19 cellular contexts compared by ENCODE assay signal in the genomic region with DNA sequence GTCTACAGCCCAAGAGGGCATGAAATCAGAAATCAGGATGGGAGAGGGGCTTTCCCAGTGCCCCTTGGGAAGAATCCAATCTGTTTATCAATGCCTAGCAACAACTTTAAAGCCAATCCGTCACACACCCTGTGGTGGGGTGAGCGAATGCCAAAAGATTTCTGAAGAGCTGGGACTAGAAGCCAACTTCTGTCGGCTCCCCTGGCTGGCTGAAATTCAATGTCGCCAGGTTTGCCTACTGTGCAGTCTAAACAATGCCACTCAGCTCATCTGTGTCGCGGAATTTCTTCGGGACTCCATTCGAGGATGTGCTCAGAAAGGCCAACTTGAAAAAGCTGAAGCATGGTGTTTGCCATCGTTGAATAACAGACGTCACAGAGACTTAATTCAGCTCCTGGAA. TPM values are rescaled to one million over a fixed set of nuclear protein-coding genes. Genes with fewer than 3 reads are reported as not detected.
"Had no signal": no experiment of that assay in that cellular context is flagged by ENCODE, and none has a peak within 500 bp of the region (broad histone marks: within the 10 kb centered on the region; RNA-seq: fewer than 3 reads in every experiment).

No MANE protein-coding gene starts in this region.

- H3K27ac ChIP-seq: colonic mucosa, gastrocnemius medialis, skin epidermis, thoracic aorta, upper lobe of right lung had no signal

- ATAC-seq: activated CD4-positive, alpha-beta T cell treated with anti-CD3 and anti-CD28 coated beads for 36 hours; esophagus mucosa; gastrocnemius medialis; natural killer cell; stimulated activated naive CD8-positive, alpha-beta T cell treated with anti-CD3 and anti-CD28 coated beads, Interleukin-15, amount 100 ng/mL, for 72 hours; upper lobe of right lung had no signal

- H3K4me3 Mint-ChIP-seq: activated CD4-positive, alpha-beta memory T cell treated with anti-CD3 and anti-CD28 coated beads for 36 hours; activated CD4-positive, alpha-beta T cell treated with anti-CD3 and anti-CD28 coated beads for 36 hours; activated naive CD8-positive, alpha-beta T cell treated with anti-CD3 and anti-CD28 coated beads for 36 hours; natural killer cell; stimulated activated naive CD8-positive, alpha-beta T cell treated with anti-CD3 and anti-CD28 coated beads, Interleukin-15, amount 100 ng/mL, for 72 hours; T-helper 2 cell treated with Interferon-gamma antibody and Interleukin-4, amounts not matched to agents 5 μg/mL and 100 μg/mL, for 36 hours had no signal

- H3K4me1 Mint-ChIP-seq: activated CD4-positive, alpha-beta T cell treated with anti-CD3 and anti-CD28 coated beads for 36 hours; activated naive CD8-positive, alpha-beta T cell treated with anti-CD3 and anti-CD28 coated beads for 36 hours; natural killer cell; stimulated activated naive CD8-positive, alpha-beta T cell treated with anti-CD3 and anti-CD28 coated beads, Interleukin-15, amount 100 ng/mL, for 72 hours had no signal

- H3K36me3 Mint-ChIP-seq: activated CD4-positive, alpha-beta memory T cell treated with anti-CD3 and anti-CD28 coated beads for 36 hours; activated naive CD8-positive, alpha-beta T cell treated with anti-CD3 and anti-CD28 coated beads for 36 hours; natural killer cell had no signal

- H3K9me3 ChIP-seq: colonic mucosa, gastrocnemius medialis, thoracic aorta, upper lobe of right lung had no signal

- DNase-seq: activated CD4-positive, alpha-beta memory T cell treated with anti-CD3 and anti-CD28 coated beads for 36 hours; activated CD4-positive, alpha-beta T cell treated with anti-CD3 and anti-CD28 coated beads for 36 hours; activated naive CD4-positive, alpha-beta T cell; activated naive CD8-positive, alpha-beta T cell treated with anti-CD3 and anti-CD28 coated beads for 36 hours; activated T-cell treated with anti-CD3 and anti-CD28 coated beads for 4 hours; amniotic stem cell; central memory CD4-positive, alpha-beta T cell; colonic mucosa; gastrocnemius medialis; natural killer cell; stimulated activated CD4-positive, alpha-beta T cell treated with anti-CD3 and anti-CD28 coated beads, Interleukin-2, amount 100 ng/mL, for 48 hours; stimulated activated naive CD8-positive, alpha-beta T cell treated with anti-CD3 and anti-CD28 coated beads, Interleukin-15, amount 100 ng/mL, for 72 hours; upper lobe of right lung had no signal

- H3K36me3 ChIP-seq: colonic mucosa, gastrocnemius medialis, thoracic aorta, upper lobe of right lung had no signal

- H3K27me3 ChIP-seq: colonic mucosa, gastrocnemius medialis, upper lobe of right lung had no signal

- H3K4me3 ChIP-seq: colonic mucosa, gastrocnemius medialis, lung, skin epidermis, thoracic aorta, upper lobe of right lung had no signal

- H3K27ac Mint-ChIP-seq: activated CD4-positive, alpha-beta memory T cell treated with anti-CD3 and anti-CD28 coated beads for 36 hours; activated CD4-positive, alpha-beta T cell treated with anti-CD3 and anti-CD28 coated beads for 36 hours; activated naive CD8-positive, alpha-beta T cell treated with anti-CD3 and anti-CD28 coated beads for 36 hours; natural killer cell; progenitor cell of endocrine pancreas; T-helper 2 cell treated with Interferon-gamma antibody and Interleukin-4, amounts not matched to agents 5 μg/mL and 100 μg/mL, for 36 hours had no signal

- H3K4me1 ChIP-seq: colonic mucosa, upper lobe of right lung had no signal

- H3K27me3 Mint-ChIP-seq: activated CD4-positive, alpha-beta memory T cell treated with anti-CD3 and anti-CD28 coated beads for 36 hours; activated naive CD8-positive, alpha-beta T cell treated with anti-CD3 and anti-CD28 coated beads for 36 hours had no signal

- H3K9me3 Mint-ChIP-seq: activated naive CD8-positive, alpha-beta T cell treated with anti-CD3 and anti-CD28 coated beads for 36 hours; stimulated activated naive CD8-positive, alpha-beta T cell treated with anti-CD3 and anti-CD28 coated beads, Interleukin-15, amount 100 ng/mL, for 72 hours; T-helper 2 cell treated with Interferon-gamma antibody and Interleukin-4, amounts not matched to agents 5 μg/mL and 100 μg/mL, for 36 hours had no signal

RNA-seq across cellular contexts. Expression of gene NCKAP5, which starts 31.6 kb away (rescaled TPM):
- total RNA-seq: activated CD4-positive, alpha-beta memory T cell treated with anti-CD3 and anti-CD28 coated beads for 36 hours; activated CD4-positive, alpha-beta T cell treated with anti-CD3 and anti-CD28 coated beads for 36 hours; activated naive CD8-positive, alpha-beta T cell treated with anti-CD3 and anti-CD28 coated beads for 36 hours had no signal
